19 cellular contexts compared by ENCODE assay signal in genomic region chr14:103453791-103454190, GRCh38.
A peak's percentile ranks its signal among the peaks of the same experiment; 100 is the strongest.
DNase-seq lines count a peak whose midpoint lies in the region; ATAC-seq and TF ChIP-seq lines count a peak whose summit lies in the region.
"Had no signal": no experiment of that assay in that cellular context is flagged by ENCODE, and none has a peak within 500 bp of the region (broad histone marks: within the 10 kb centered on the region; RNA-seq: fewer than 3 reads in every experiment).

No MANE protein-coding gene starts in this region.

- peak overlapping the region; percentile 15 for H3K27ac Mint-ChIP-seq in activated CD8-positive, alpha-beta T cell treated with anti-CD3 and anti-CD28 coated beads, Interleukin-2, amount 10 ng/mL, durations not matched to agents 7 days and 5 days
- H3K27ac Mint-ChIP-seq in activated CD8-positive, alpha-beta T cell treated with anti-CD3 and anti-CD28 coated beads for 36 hours = no peak overlapping the region
- H3K27ac Mint-ChIP-seq in stimulated activated naive B cell treated with anti-CD40 and anti-IgM and Interleukin-4, amounts not matched to agents 10 μg/mL and 1 μg/mL and 100 μg/mL, for 72 hours = peak overlapping the region; percentile 47
- H3K27ac Mint-ChIP-seq: B cell, HFFc6 had no signal

- no peak overlapping the region for H2BK12ac ChIP-seq in mesenchymal stem cell (ENCODE audit: low read length in 2 of 2)

- no peak overlapping the region for H3K14ac ChIP-seq in mesenchymal stem cell (ENCODE audit: low read length in 2 of 2)

- no peaks in the 10 kb centered on the region for H3K9me3 ChIP-seq in WERI-Rb-1 (ENCODE audit: severe bottlenecking)
- H3K9me3 ChIP-seq in mesenchymal stem cell (ENCODE audit: control insufficient read depth, low read length) = no peaks in the 10 kb centered on the region

- H3K4me1 ChIP-seq in mesenchymal stem cell (ENCODE audit: control insufficient read depth, insufficient read depth, low read depth, low read length) = peaks cover 10% of the 10 kb centered on the region

- peaks cover 22% of the 10 kb centered on the region for H3K36me3 Mint-ChIP-seq in activated CD8-positive, alpha-beta T cell treated with anti-CD3 and anti-CD28 coated beads, Interleukin-2, amount 10 ng/mL, durations not matched to agents 7 days and 5 days (ENCODE audit: low read depth)
- H3K36me3 Mint-ChIP-seq in activated CD8-positive, alpha-beta T cell treated with anti-CD3 and anti-CD28 coated beads for 36 hours (ENCODE audit: low read depth) = peaks cover 23% of the 10 kb centered on the region
- peaks cover 25 to 30% of the 10 kb centered on the region in 2 donors for H3K36me3 Mint-ChIP-seq in stimulated activated naive B cell treated with anti-CD40 and anti-IgM and Interleukin-4, amounts not matched to agents 10 μg/mL and 1 μg/mL and 100 μg/mL, for 72 hours

- CTCF ChIA-PET in activated CD8-positive, alpha-beta T cell treated with anti-CD3 and anti-CD28 coated beads, Interleukin-2, amount 10 ng/mL, durations not matched to agents 7 days and 5 days (lab: Charles Lee) = interaction anchor here (0.7 kb wide), 1 partner anchor 61 kb away, joined by 3 read pairs; no protein-coding TSS in a partner anchor
- CTCF ChIA-PET in activated CD8-positive, alpha-beta T cell treated with anti-CD3 and anti-CD28 coated beads for 36 hours (lab: Charles Lee) = interaction anchor here (1.4 kb wide), 1 partner anchor 20 kb away, joined by 3 read pairs; no protein-coding TSS in a partner anchor

- no peak overlapping the region for H3K9ac ChIP-seq in mesenchymal stem cell (ENCODE audit: low read length)

- H3K4me3 ChIP-seq in WERI-Rb-1 (ENCODE audit: low read depth, low read length) = no peak overlapping the region
- H3K4me3 ChIP-seq in mesenchymal stem cell (ENCODE audit: insufficient read depth in 1 of 2, low read depth in 1 of 2, low read length in 2 of 2) = no peak overlapping the region
- H3K4me3 ChIP-seq in foreskin fibroblast (ENCODE audit: low read depth in 1 of 2, low read length in 2 of 2) = no peak overlapping the region

- no peak overlapping the region for H2AK5ac ChIP-seq in mesenchymal stem cell (ENCODE audit: low read length, severe bottlenecking)

- H3K4ac ChIP-seq in mesenchymal stem cell (ENCODE audit: low read depth in 1 of 2, low read length in 2 of 2) = no peak overlapping the region

- no peak for DNase-seq in activated CD8-positive, alpha-beta T cell treated with anti-CD3 and anti-CD28 coated beads, Interleukin-2, amount 10 ng/mL, durations not matched to agents 7 days and 5 days
- DNase-seq in activated CD8-positive, alpha-beta T cell treated with anti-CD3 and anti-CD28 coated beads for 36 hours = no peak
- DNase-seq in WERI-Rb-1 = peak; percentile 45
- DNase-seq in mesenchymal stem cell = no peak
- no peak for DNase-seq in stimulated activated naive B cell treated with anti-CD40 and anti-IgM and Interleukin-4, amounts not matched to agents 10 μg/mL and 1 μg/mL and 100 μg/mL, for 72 hours
- no peak for DNase-seq in stimulated activated naive CD4-positive, alpha-beta T cell (lab: John Stamatoyannopoulos, UW)
- DNase-seq in foreskin fibroblast = no peak
- DNase-seq: ACHN; C1 segment of cervical spinal cord; CD4-positive, alpha-beta memory T cell; DMS153; DMS79 treated with DMSO at 0.1 percent for 48 hours; EL; GDM1; HCEC 1CT; HFFc6; IMR-90 had no signal

- ATAC-seq in activated CD8-positive, alpha-beta T cell treated with anti-CD3 and anti-CD28 coated beads, Interleukin-2, amount 10 ng/mL, durations not matched to agents 7 days and 5 days = no peak
- no peak for ATAC-seq in activated CD8-positive, alpha-beta T cell treated with anti-CD3 and anti-CD28 coated beads for 36 hours
- ATAC-seq in stimulated activated naive B cell treated with anti-CD40 and anti-IgM and Interleukin-4, amounts not matched to agents 10 μg/mL and 1 μg/mL and 100 μg/mL, for 72 hours (replicated peaks) = no peak
- ATAC-seq in HG02571 (IDR thresholded peaks at IDR 0.05; ENCODE audit: unreplicated experiment) = no peak

- peak overlapping the region; percentile 7 for H4K8ac ChIP-seq in mesenchymal stem cell (ENCODE audit: low read length)

- H3K27me3 ChIP-seq in WERI-Rb-1 (ENCODE audit: insufficient read depth, low read depth, severe bottlenecking) = no peaks in the 10 kb centered on the region
- no peaks in the 10 kb centered on the region for H3K27me3 ChIP-seq in mesenchymal stem cell (ENCODE audit: control insufficient read depth in 1 of 2, insufficient read depth in 1 of 2, low read length in 2 of 2)

- H3K4me3 Mint-ChIP-seq in activated CD8-positive, alpha-beta T cell treated with anti-CD3 and anti-CD28 coated beads, Interleukin-2, amount 10 ng/mL, durations not matched to agents 7 days and 5 days = no peak overlapping the region
- no peak overlapping the region for H3K4me3 Mint-ChIP-seq in activated CD8-positive, alpha-beta T cell treated with anti-CD3 and anti-CD28 coated beads for 36 hours
- H3K4me3 Mint-ChIP-seq in stimulated activated naive B cell treated with anti-CD40 and anti-IgM and Interleukin-4, amounts not matched to agents 10 μg/mL and 1 μg/mL and 100 μg/mL, for 72 hours = no peak overlapping the region
- H3K4me3 Mint-ChIP-seq: B cell; CD4-positive, alpha-beta memory T cell; HFFc6 had no signal

- H2AFZ ChIP-seq in mesenchymal stem cell (ENCODE audit: low read depth, low read length) = no peak overlapping the region

- H3K4me1 Mint-ChIP-seq in activated CD8-positive, alpha-beta T cell treated with anti-CD3 and anti-CD28 coated beads, Interleukin-2, amount 10 ng/mL, durations not matched to agents 7 days and 5 days (ENCODE audit: low read depth) = peaks cover 13% of the 10 kb centered on the region
- H3K4me1 Mint-ChIP-seq in activated CD8-positive, alpha-beta T cell treated with anti-CD3 and anti-CD28 coated beads for 36 hours (ENCODE audit: low read depth) = peaks cover 16% of the 10 kb centered on the region
- H3K4me1 Mint-ChIP-seq in stimulated activated naive B cell treated with anti-CD40 and anti-IgM and Interleukin-4, amounts not matched to agents 10 μg/mL and 1 μg/mL and 100 μg/mL, for 72 hours = peaks cover 5 to 16% of the 10 kb centered on the region in 2 donors

- POLR2A ChIA-PET in activated CD8-positive, alpha-beta T cell treated with anti-CD3 and anti-CD28 coated beads, Interleukin-2, amount 10 ng/mL, durations not matched to agents 7 days and 5 days (lab: Charles Lee) = no interaction called here
- POLR2A ChIA-PET in activated CD8-positive, alpha-beta T cell treated with anti-CD3 and anti-CD28 coated beads for 36 hours (lab: Charles Lee) = no interaction called here

- H3K23ac ChIP-seq in mesenchymal stem cell (ENCODE audit: low read length in 2 of 2) = no peak overlapping the region

- intact Hi-C loops in activated CD8-positive, alpha-beta T cell treated with anti-CD3 and anti-CD28 coated beads for 36 hours (cut with micrococcal nuclease) = no loop called here

- no peak for TF ChIP-seq CTCF in activated CD8-positive, alpha-beta T cell treated with anti-CD3 and anti-CD28 coated beads for 36 hours (IDR thresholded peaks at IDR 0.05)
- no peak for TF ChIP-seq CTCF in WERI-Rb-1 (IDR thresholded peaks at IDR 0.05; ENCODE audit: low read depth, low read length)
- TF ChIP-seq CTCF in foreskin fibroblast (IDR thresholded peaks at IDR 0.05; ENCODE audit: low read depth, low read length) = no peak

- H2BK15ac ChIP-seq in mesenchymal stem cell (ENCODE audit: low read depth, poor library complexity, severe bottlenecking) = no peak overlapping the region

- no peak overlapping the region for H2BK5ac ChIP-seq in mesenchymal stem cell (ENCODE audit: low read depth, low read length, poor library complexity, severe bottlenecking)

- H4K91ac ChIP-seq in mesenchymal stem cell (ENCODE audit: low read length) = no peak overlapping the region

- H3K18ac ChIP-seq in mesenchymal stem cell (ENCODE audit: low read depth in 1 of 2, low read length in 2 of 2) = no peak overlapping the region

- H3K4me2 ChIP-seq in mesenchymal stem cell (ENCODE audit: low read length, poor library complexity, severe bottlenecking) = no peak overlapping the region

- H3K27me3 Mint-ChIP-seq in activated CD8-positive, alpha-beta T cell treated with anti-CD3 and anti-CD28 coated beads, Interleukin-2, amount 10 ng/mL, durations not matched to agents 7 days and 5 days (ENCODE audit: low read depth) = no peaks in the 10 kb centered on the region
- no peaks in the 10 kb centered on the region for H3K27me3 Mint-ChIP-seq in activated CD8-positive, alpha-beta T cell treated with anti-CD3 and anti-CD28 coated beads for 36 hours
- no peaks in the 10 kb centered on the region for H3K27me3 Mint-ChIP-seq in stimulated activated naive B cell treated with anti-CD40 and anti-IgM and Interleukin-4, amounts not matched to agents 10 μg/mL and 1 μg/mL and 100 μg/mL, for 72 hours
- H3K27me3 Mint-ChIP-seq: B cell; CD4-positive, alpha-beta memory T cell had no signal

- H3K27ac ChIP-seq in WERI-Rb-1 (0 out of 2 replicates have a peak overlapping the region, but pooled peaks have one; percentile 23), mesenchymal stem cell (ENCODE audit: low read length, poor library complexity, severe bottlenecking) (no peak overlapping the region)

- no peak overlapping the region for H2BK120ac ChIP-seq in mesenchymal stem cell (ENCODE audit: low read depth, low read length)

- peaks cover 12% of the 10 kb centered on the region for H3K36me3 ChIP-seq in WERI-Rb-1
- H3K36me3 ChIP-seq in mesenchymal stem cell (ENCODE audit: control insufficient read depth in 1 of 2, insufficient read depth in 2 of 2, low read depth in 1 of 2, low read length in 2 of 2) = peaks cover 17 to 68% of the 10 kb centered on the region in 2 experiments

- H3K9me3 Mint-ChIP-seq in activated CD8-positive, alpha-beta T cell treated with anti-CD3 and anti-CD28 coated beads, Interleukin-2, amount 10 ng/mL, durations not matched to agents 7 days and 5 days (ENCODE audit: insufficient read depth) = no peaks in the 10 kb centered on the region
- H3K9me3 Mint-ChIP-seq in activated CD8-positive, alpha-beta T cell treated with anti-CD3 and anti-CD28 coated beads for 36 hours = no peaks in the 10 kb centered on the region
- no peaks in the 10 kb centered on the region for H3K9me3 Mint-ChIP-seq in stimulated activated naive B cell treated with anti-CD40 and anti-IgM and Interleukin-4, amounts not matched to agents 10 μg/mL and 1 μg/mL and 100 μg/mL, for 72 hours
- H3K9me3 Mint-ChIP-seq: CD4-positive, alpha-beta memory T cell had no signal

- peaks cover 9% of the 10 kb centered on the region for H3K79me1 ChIP-seq in mesenchymal stem cell (replicated peaks; ENCODE audit: low read length, poor library complexity, severe bottlenecking)

- WGBS in mesenchymal stem cell = 98% methylated on average over 5 of the region's 6 CpGs
